Comparison of ENCODE assay signal across 18 cellular contexts in genomic region chr1:14142397-14143095, GRCh38.
DNase-seq lines count a peak whose midpoint lies in the region; ATAC-seq, FAIRE-seq and TF ChIP-seq lines count a peak whose summit lies in the region.
"Had no signal": no experiment of that assay in that cellular context is flagged by ENCODE, and none has a peak within 500 bp of the region (broad histone marks: within the 10 kb centered on the region; RNA-seq: fewer than 3 reads in every experiment).

No MANE protein-coding gene starts in this region.

- peak; percentile 15 for DNase-seq in NCI-H345 (lab: John Stamatoyannopoulos, UW)
- no peak for DNase-seq in NCI-H345 treated with DMSO at 0.1 percent for 48 hours (lab: John Stamatoyannopoulos, UW; ENCODE audit: unreplicated experiment)
- DNase-seq in NCI-H510A treated with DMSO at 0.1 percent for 48 hours (lab: John Stamatoyannopoulos, UW): peak; percentile 80
- DNase-seq in head of caudate nucleus: peak in 24 of 42 donors; percentile 7 to 74 (median 34)
- DNase-seq in superior temporal gyrus (ENCODE audit: extremely low spot score): peak; percentile 64
- DNase-seq in stimulated activated naive CD4-positive, alpha-beta T cell (lab: John Stamatoyannopoulos, UW): no peak
- no peak for DNase-seq in GM12892 (ENCODE audit: insufficient read length)
- DNase-seq: activated CD4-positive, alpha-beta memory T cell treated with anti-CD3 and anti-CD28 coated beads, Interleukin-2, amount 10 ng/mL, durations not matched to agents 7 days and 5 days; CD4-positive, alpha-beta T cell; GOT3; PC-3; SK-N-SH; spleen; stimulated activated naive CD8-positive, alpha-beta T cell treated with anti-CD3 and anti-CD28 coated beads, Interleukin-15, Interleukin-2, amounts not matched to agents 100 U/mL and 50 U/mL, for 24 hours had no signal

- intact Hi-C loops in head of caudate nucleus (cut with DNase I): no loop called here

- no peak for TF ChIP-seq POLR2A in GM12892 (IDR thresholded peaks at IDR 0.05; ENCODE audit: low read depth, low read length)

- FAIRE-seq in GM12892 (lab: Jason Lieb, UNC): no peak
- FAIRE-seq: GM12891, TTC549 had no signal

- no peak for ATAC-seq in GM18907 (IDR thresholded peaks at IDR 0.05; ENCODE audit: unreplicated experiment)
- ATAC-seq: activated T-helper 17 cell treated with anti-CD3 and anti-CD28 coated beads, Interleukin-2, amount 50 U/mL, for 72 hours; PC-3; stimulated activated naive CD8-positive, alpha-beta T cell treated with anti-CD3 and anti-CD28 coated beads, Interleukin-15, Interleukin-2, amounts not matched to agents 100 U/mL and 50 U/mL, for 24 hours had no signal

Comparison
In these comparisons a context has a peak if more than half of its experiments do, and no peak if none do; other contexts are left out.
1. DNase-seq: peak in NCI-H345 (single experiment), NCI-H510A treated with DMSO at 0.1 percent for 48 hours (single experiment), head of caudate nucleus (24 of 42) and superior temporal gyrus (single experiment); none in NCI-H345 treated with DMSO at 0.1 percent for 48 hours (single experiment), stimulated activated naive CD4-positive, alpha-beta T cell (0 of 6) and GM12892 (single experiment).